ENCODE assay signal across 35 cellular contexts in genomic region chr10:44298713-44299112, GRCh38.
"Had no signal": no experiment of that assay in that cellular context is flagged by ENCODE, and none has a peak within 500 bp of the region (broad histone marks: within the 10 kb centered on the region; RNA-seq: fewer than 3 reads in every experiment).

No MANE protein-coding gene starts in this region.

- DNase-seq: activated CD4-positive, alpha-beta memory T cell treated with anti-CD3 and anti-CD28 coated beads for 36 hours; activated CD4-positive, alpha-beta T cell treated with anti-CD3 and anti-CD28 coated beads for 36 hours; activated CD4-positive, CD25-positive, alpha-beta regulatory T cell; activated CD4-positive, CD25-positive, alpha-beta regulatory T cell treated with anti-CD3 and anti-CD28 coated beads, Interleukin-2, amount 50 U/mL, for 72 hours; activated CD8-positive, alpha-beta memory T cell treated with anti-CD3 and anti-CD28 coated beads for 24 hours; activated effector memory CD4-positive, alpha-beta T cell treated with Interleukin-2 at 50 U/mL for 16 hours; activated gamma-delta T cell treated with Interleukin-2 at 50 U/mL for 16 hours; activated naive CD4-positive, alpha-beta T cell treated with anti-CD3 and anti-CD28 coated beads, Interleukin-2, amount 50 U/mL, for 16 hours; activated naive CD4-positive, alpha-beta T cell treated with Interleukin-2 at 50 U/mL for 16 hours; activated T-cell treated with anti-CD3 and anti-CD28 coated beads, Interleukin-2, amount 50 U/mL, for 4 hours; amniotic stem cell; anterior cingulate cortex; body of pancreas; central memory CD4-positive, alpha-beta T cell; cerebellar nuclear complex; dorsolateral prefrontal cortex; foreskin keratinocyte; gastrocnemius medialis; glutamatergic neuron; heart left ventricle; SW 1271; T-cell; T1000; WERI-Rb-1 had no signal

- H3K9me3 Mint-ChIP-seq: activated CD4-positive, alpha-beta memory T cell treated with anti-CD3 and anti-CD28 coated beads for 36 hours; activated CD4-positive, alpha-beta T cell treated with anti-CD3 and anti-CD28 coated beads, Interleukin-2, amount 10 ng/mL, durations not matched to agents 24 days and 14 days; activated T-helper 17 cell treated with anti-CD3 and anti-CD28 coated beads, Interleukin-2, amount 50 U/mL, for 72 hours; T-cell; T-helper 1 cell treated with Interleukin-12 subunit alpha and Interleukin-12 subunit beta and Interleukin-4 antibody, amounts not matched to agents 30 μg/mL and 1 μg/mL, for 36 hours; T-helper 2 cell treated with Interferon-gamma antibody and Interleukin-4, amounts not matched to agents 5 μg/mL and 100 μg/mL, for 36 hours had no signal

- ATAC-seq: activated CD4-positive, alpha-beta T cell treated with anti-CD3 and anti-CD28 coated beads for 36 hours; activated T-cell treated with anti-CD3 and anti-CD28 coated beads, Interleukin-2, amount 50 U/mL, for 4 hours; activated T-helper 17 cell treated with anti-CD3 and anti-CD28 coated beads, Interleukin-2, amount 50 U/mL, for 72 hours; body of pancreas; foreskin keratinocyte; gastrocnemius medialis; heart left ventricle; T-cell had no signal

- H3K4me1 Mint-ChIP-seq: activated CD4-positive, alpha-beta T cell treated with anti-CD3 and anti-CD28 coated beads for 36 hours; activated CD4-positive, alpha-beta T cell treated with anti-CD3 and anti-CD28 coated beads, Interleukin-2, amount 10 ng/mL, durations not matched to agents 24 days and 14 days; activated T-helper 17 cell treated with anti-CD3 and anti-CD28 coated beads, Interleukin-2, amount 50 U/mL, for 72 hours; T-cell had no signal

- H3K36me3 Mint-ChIP-seq: activated CD4-positive, alpha-beta memory T cell treated with anti-CD3 and anti-CD28 coated beads for 36 hours; activated naive CD8-positive, alpha-beta T cell; T-cell had no signal

- H3K36me3 ChIP-seq: cardiac muscle cell, gastrocnemius medialis, heart left ventricle, WERI-Rb-1 had no signal

- H3K27me3 ChIP-seq: body of pancreas, gastrocnemius medialis, heart left ventricle had no signal

- FAIRE-seq: endometrium, endothelial cell of umbilical vein had no signal

- H3K27me3 Mint-ChIP-seq: activated CD4-positive, alpha-beta memory T cell treated with anti-CD3 and anti-CD28 coated beads for 36 hours; activated T-helper 17 cell treated with anti-CD3 and anti-CD28 coated beads, Interleukin-2, amount 50 U/mL, for 72 hours had no signal

- H3K27ac Mint-ChIP-seq: activated CD4-positive, alpha-beta memory T cell treated with anti-CD3 and anti-CD28 coated beads for 36 hours; activated CD4-positive, alpha-beta T cell treated with anti-CD3 and anti-CD28 coated beads for 36 hours; activated CD4-positive, alpha-beta T cell treated with anti-CD3 and anti-CD28 coated beads, Interleukin-2, amount 10 ng/mL, durations not matched to agents 24 days and 14 days; activated naive CD8-positive, alpha-beta T cell; activated T-helper 17 cell treated with anti-CD3 and anti-CD28 coated beads, Interleukin-2, amount 50 U/mL, for 72 hours; dendritic cell treated with granulocyte-macrophage colony-stimulating factor and Interleukin-4, amounts not matched to agents 40 ng/mL and 50 ng/mL, for 4 days; T-cell; T-helper 1 cell treated with Interleukin-12 subunit alpha and Interleukin-12 subunit beta and Interleukin-4 antibody, amounts not matched to agents 30 μg/mL and 1 μg/mL, for 36 hours; T-helper 2 cell treated with Interferon-gamma antibody and Interleukin-4, amounts not matched to agents 5 μg/mL and 100 μg/mL, for 36 hours had no signal

- H3K4me1 ChIP-seq: gastrocnemius medialis had no signal

- H3K4me3 ChIP-seq: body of pancreas, cardiac muscle cell, coronary artery, dorsolateral prefrontal cortex, gastrocnemius medialis, heart left ventricle had no signal

- H3K27ac ChIP-seq: body of pancreas, cardiac muscle cell, coronary artery, dorsolateral prefrontal cortex, epithelial cell of prostate, foreskin keratinocyte, gastrocnemius medialis, heart left ventricle, WERI-Rb-1 had no signal

- H3K9me3 ChIP-seq: body of pancreas, gastrocnemius medialis, heart left ventricle had no signal

- H3K4me3 Mint-ChIP-seq: activated CD4-positive, alpha-beta memory T cell treated with anti-CD3 and anti-CD28 coated beads for 36 hours; activated CD4-positive, alpha-beta T cell treated with anti-CD3 and anti-CD28 coated beads for 36 hours; activated CD4-positive, alpha-beta T cell treated with anti-CD3 and anti-CD28 coated beads, Interleukin-2, amount 10 ng/mL, durations not matched to agents 24 days and 14 days; activated naive CD8-positive, alpha-beta T cell; activated T-cell treated with anti-CD3 and anti-CD28 coated beads, Interleukin-2, amount 50 U/mL, for 4 hours; activated T-helper 17 cell treated with anti-CD3 and anti-CD28 coated beads, Interleukin-2, amount 50 U/mL, for 72 hours; dendritic cell treated with granulocyte-macrophage colony-stimulating factor and Interleukin-4, amounts not matched to agents 40 ng/mL and 50 ng/mL, for 4 days; T-cell; T-helper 1 cell treated with Interleukin-12 subunit alpha and Interleukin-12 subunit beta and Interleukin-4 antibody, amounts not matched to agents 30 μg/mL and 1 μg/mL, for 36 hours; T-helper 2 cell treated with Interferon-gamma antibody and Interleukin-4, amounts not matched to agents 5 μg/mL and 100 μg/mL, for 36 hours had no signal
